2 cellular contexts compared by ENCODE assay signal in genomic region chr16:50473375-50473945, GRCh38.
TF ChIP-seq lines count a peak whose summit lies in the region.

No MANE protein-coding gene starts in this region.

TF ChIP-seq in H1, 55 proteins besides CTCF, POLR2A, EP300 and RAD21:
- no peak for TF ChIP-seq SAP30 (IDR thresholded peaks at IDR 0.05; ENCODE audit: insufficient read depth, insufficient replicate concordance, low read length)

TF ChIP-seq in SK-N-SH, 30 proteins besides CTCF, POLR2A, EP300 and RAD21 (continued from another document):
- no peak for TF ChIP-seq FOXJ3 (CRISPR knock-in tag; IDR thresholded peaks at IDR 0.05)
- TF ChIP-seq MEF2A (IDR thresholded peaks at IDR 0.05; ENCODE audit: borderline replicate concordance, low read depth): no peak
- TF ChIP-seq SIN3A (IDR thresholded peaks at IDR 0.05; ENCODE audit: borderline replicate concordance, low read depth, low read length): no peak
- TF ChIP-seq GATA2 (CRISPR knock-in tag; IDR thresholded peaks at IDR 0.05): no peak
- no peak for TF ChIP-seq NRF1 (IDR thresholded peaks at IDR 0.05; ENCODE audit: low read depth, low read length)
- TF ChIP-seq TCF12 (IDR thresholded peaks at IDR 0.05): no peak
